Comparison of ENCODE assay signal across 21 cellular contexts in genomic region chrX:26376037-26376708, GRCh38.
DNase-seq lines count a peak whose midpoint lies in the region; ATAC-seq and TF ChIP-seq lines count a peak whose summit lies in the region.
"Had no signal": no experiment of that assay in that cellular context is flagged by ENCODE, and none has a peak within 500 bp of the region (broad histone marks: within the 10 kb centered on the region; RNA-seq: fewer than 3 reads in every experiment).

No MANE protein-coding gene starts in this region.

- no peak for ATAC-seq in upper lobe of right lung
- ATAC-seq in left cardiac atrium = no peak
- ATAC-seq: HepG2, K562, T-cell had no signal

- intact Hi-C loops in upper lobe of right lung (cut with DNase I) = no loop called here
- intact Hi-C loops in left cardiac atrium (cut with DNase I) = no loop called here

- H3K4me3 ChIP-seq in HUES48 (ENCODE audit: low read depth, low read length) (peak overlapping the region; percentile 29; the same call in 1 of the 2 replicates), iPS-20b (ENCODE audit: low read length) (peak overlapping the region; percentile 22; the same call in 1 of the 2 replicates), upper lobe of right lung (no peak overlapping the region)
- H3K4me3 ChIP-seq: HAP-1, K562, SJCRH30 had no signal

- H3K36me3 ChIP-seq in HUES48 (ENCODE audit: control insufficient read depth, insufficient read depth, low read length) = no peaks in the 10 kb centered on the region
- H3K36me3 ChIP-seq in iPS-20b (ENCODE audit: insufficient read depth, low read depth, low read length) = no peaks in the 10 kb centered on the region
- no peaks in the 10 kb centered on the region for H3K36me3 ChIP-seq in upper lobe of right lung
- H3K36me3 ChIP-seq: HAP-1, SJCRH30 had no signal

- TF ChIP-seq CTCF in upper lobe of right lung (IDR thresholded peaks at IDR 0.05) = no peak

- DNase-seq in DMS53 treated with DMSO at 0.1 percent for 48 hours (lab: John Stamatoyannopoulos, UW; ENCODE audit: unreplicated experiment) (peak; percentile 46), NCI-H748 (lab: John Stamatoyannopoulos, UW; ENCODE audit: unreplicated experiment) (peak; percentile 34), upper lobe of right lung (no peak), ACHN (no peak), KBM-7 (no peak), left cardiac atrium (no peak)
- DNase-seq: EL; NCI-H1092; NCI-H1436 treated with DMSO at 0.1 percent for 48 hours; NCI-H1930; NCI-H2171; NCI-H345; NCI-H524 treated with DMSO at 0.1 percent for 48 hours; NK-92 treated with Interleukin-12 subunit alpha and Interleukin-12 subunit beta, amount 100 ng/mL, for 24 hours; T-cell had no signal

- no peak overlapping the region for H3K9ac ChIP-seq in HUES48 (ENCODE audit: low read depth, low read length)
- H3K9ac ChIP-seq in iPS-20b (ENCODE audit: low read depth, low read length) = no peak overlapping the region

- in situ Hi-C loops in ACHN (cut with HindIII; ENCODE audit: low pct_ligation_motif_present, low pct_unique_long_range_greater_than_20kb, low sequenced_read_pairs) (no loop called here), KBM-7 (cut with MboI; ENCODE audit: low pct_unique_long_range_greater_than_20kb, low sequenced_read_pairs) (no loop called here)

- peak overlapping the region; percentile 75 for H3K27ac ChIP-seq in HUES48 (ENCODE audit: low read depth, low read length)
- H3K27ac ChIP-seq in iPS-20b (ENCODE audit: low read length) = no peak overlapping the region
- H3K27ac ChIP-seq in upper lobe of right lung = no peak overlapping the region
- H3K27ac ChIP-seq: SJCRH30 had no signal

- peaks cover 14% of the 10 kb centered on the region for H3K4me1 ChIP-seq in HUES48 (ENCODE audit: control insufficient read depth, insufficient read depth, low read length)
- H3K4me1 ChIP-seq in iPS-20b (ENCODE audit: insufficient read depth, low read length) = no peaks in the 10 kb centered on the region
- H3K4me1 ChIP-seq in upper lobe of right lung = no peaks in the 10 kb centered on the region
- H3K4me1 ChIP-seq: HAP-1, SJCRH30 had no signal

- peaks cover 4% of the 10 kb centered on the region for H3K9me3 ChIP-seq in HUES48 (ENCODE audit: control insufficient read depth, insufficient read depth, low read length)
- H3K9me3 ChIP-seq in iPS-20b (ENCODE audit: insufficient read depth, low read depth, low read length) = no peaks in the 10 kb centered on the region
- no peaks in the 10 kb centered on the region for H3K9me3 ChIP-seq in upper lobe of right lung
- H3K9me3 ChIP-seq: HAP-1, SJCRH30 had no signal

- H3K27me3 ChIP-seq in HUES48 (ENCODE audit: control insufficient read depth, insufficient read depth, low read length) (no peaks in the 10 kb centered on the region), iPS-20b (ENCODE audit: insufficient read depth, low read length) (no peaks in the 10 kb centered on the region), upper lobe of right lung (no peaks in the 10 kb centered on the region)
- H3K27me3 ChIP-seq: SJCRH30 had no signal

Comparison
In these comparisons a context has a peak if more than half of its experiments do, and no peak if none do; other contexts are left out.
1. DNase-seq: peak in DMS53 treated with DMSO at 0.1 percent for 48 hours (single experiment) and NCI-H748 (single experiment); none in upper lobe of right lung (single experiment), ACHN (single experiment), KBM-7 (single experiment) and left cardiac atrium (single experiment).